ENCODE assay signal across 8 cellular contexts in the genomic region with DNA sequence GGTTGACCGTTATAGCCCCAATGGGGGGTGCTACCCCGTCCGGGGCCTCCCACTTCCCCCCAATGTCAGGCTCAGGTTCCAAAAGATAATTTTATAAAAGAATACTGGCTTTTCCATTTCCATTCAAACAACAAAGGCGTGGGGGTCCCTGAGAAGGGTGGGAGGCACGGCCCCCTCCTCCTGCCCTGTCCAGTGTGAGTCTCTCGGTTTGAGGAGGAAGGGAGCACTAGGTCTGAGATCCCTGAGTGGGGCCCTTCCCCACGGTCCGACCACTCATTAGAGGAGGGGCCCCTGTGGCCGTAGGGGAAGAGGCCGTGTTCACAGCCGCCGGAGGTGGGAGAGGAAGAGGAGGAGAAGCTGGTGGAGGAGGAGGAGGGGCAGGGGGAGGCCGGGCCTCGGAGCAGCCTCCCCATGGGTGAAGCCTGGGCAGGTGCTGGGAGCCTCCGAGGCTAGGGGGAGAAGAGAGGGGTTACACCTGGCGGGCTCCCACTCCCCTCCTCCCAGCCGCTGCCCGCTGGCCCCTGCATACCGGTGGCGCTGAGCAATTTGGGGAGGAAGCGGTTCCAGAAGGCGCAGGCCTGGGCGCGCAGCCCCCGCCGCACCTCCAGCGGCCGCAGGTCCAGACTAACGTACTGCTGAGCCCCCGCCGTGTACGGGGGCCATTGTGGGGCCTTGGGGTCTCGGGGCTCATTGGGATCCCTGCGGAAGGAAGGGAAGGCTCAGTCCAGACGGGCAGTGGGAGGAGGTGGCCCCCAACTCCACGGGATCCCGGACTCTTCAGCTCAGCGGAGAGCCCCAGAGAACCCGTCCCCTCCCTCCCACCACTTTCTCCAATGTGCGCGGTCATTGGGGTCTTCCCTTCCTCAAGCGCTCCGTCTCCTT. TPM values are rescaled to one million over a fixed set of nuclear protein-coding genes. Genes with fewer than 3 reads are reported as not detected.
A peak's percentile ranks its signal among the peaks of the same experiment; 100 is the strongest.
DNase-seq lines count a peak whose midpoint lies in the region; ATAC-seq and TF ChIP-seq lines count a peak whose summit lies in the region.

No MANE protein-coding gene starts in this region.

- no peak for ATAC-seq in GM21786 (IDR thresholded peaks at IDR 0.05; ENCODE audit: unreplicated experiment)
- ATAC-seq in GM19455 (IDR thresholded peaks at IDR 0.05; ENCODE audit: unreplicated experiment), result no peak

- peaks cover 33% of the 10 kb centered on the region for H3K4me1 Mint-ChIP-seq in osteocyte (ENCODE audit: unreplicated experiment)

- DNase-seq in D341Med (ENCODE audit: low spot score), result peak; percentile 18
- DNase-seq in OCI-M1 (lab: John Stamatoyannopoulos, UW), result peak; percentile 70
- no peak for DNase-seq in epithelial cell of proximal tubule (ENCODE audit: low read depth)
- DNase-seq in osteocyte (ENCODE audit: extremely low spot score, unreplicated experiment), result no peak
- DNase-seq in activated CD8-positive, alpha-beta memory T cell treated with anti-CD3 and anti-CD28 coated beads, Interleukin-2, amount 50 U/mL, for 4 hours, result no peak
- DNase-seq in AG08395 (ENCODE audit: low spot score), result no peak

- peak overlapping the region; percentile 70 for H3K4me3 ChIP-seq in epithelial cell of proximal tubule (ENCODE audit: low read depth, low read length)

- peak overlapping the region; percentile 94 for H3K27ac Mint-ChIP-seq in osteocyte (ENCODE audit: unreplicated experiment)

- no peak for TF ChIP-seq CTCF in epithelial cell of proximal tubule (conservative IDR thresholded peaks at IDR 0.05; ENCODE audit: low read depth, low read length)
- no peak for TF ChIP-seq CTCF in osteocyte (IDR thresholded peaks at IDR 0.05)

- H3K9me3 Mint-ChIP-seq in osteocyte (ENCODE audit: unreplicated experiment), result no peaks in the 10 kb centered on the region

- H3K27me3 Mint-ChIP-seq in osteocyte (ENCODE audit: unreplicated experiment), result peaks cover under 1% of the 10 kb centered on the region

- peaks cover 26% of the 10 kb centered on the region for H3K36me3 Mint-ChIP-seq in osteocyte (ENCODE audit: unreplicated experiment)

- H3K4me3 Mint-ChIP-seq in osteocyte (ENCODE audit: unreplicated experiment), result peak overlapping the region; percentile 86

RNA-seq across cellular contexts. Expression of a gene that starts 1.4 kb away (rescaled TPM):
- 0.58 and 4.3 TPM in 2 replicates for total RNA-seq in epithelial cell of proximal tubule
- 2.9 and 3.7 TPM in 2 replicates for total RNA-seq in osteocyte

RNA-seq across cellular contexts. Expression of a gene that starts 4.8 kb away (rescaled TPM):
- 0.51 and 3.3 TPM in 2 replicates for total RNA-seq in epithelial cell of proximal tubule
- total RNA-seq in osteocyte, result 1.5 and 2.2 TPM in 2 replicates

RNA-seq across cellular contexts. Expression of a gene that starts 16.0 kb away (rescaled TPM):
- total RNA-seq in epithelial cell of proximal tubule (83.3 and 154 TPM in 2 replicates), osteocyte (159 and 162 TPM in 2 replicates)

RNA-seq across cellular contexts. Expression of a gene that starts 23.7 kb away (rescaled TPM):
- 112 and 117 TPM in 2 replicates for total RNA-seq in epithelial cell of proximal tubule
- total RNA-seq in osteocyte, result 123 and 126 TPM in 2 replicates

RNA-seq across cellular contexts. Expression of a gene that starts 38.4 kb away (rescaled TPM):
- total RNA-seq in epithelial cell of proximal tubule (11.4 and 18.4 TPM in 2 replicates), osteocyte (32.1 and 32.4 TPM in 2 replicates)

Comparison
In these comparisons a context has a peak if more than half of its experiments do, and no peak if none do; other contexts are left out.
1. DNase-seq: peak in D341Med (single experiment) and OCI-M1 (single experiment); none in epithelial cell of proximal tubule (single experiment), osteocyte (single experiment), activated CD8-positive, alpha-beta memory T cell treated with anti-CD3 and anti-CD28 coated beads, Interleukin-2, amount 50 U/mL, for 4 hours (single experiment) and AG08395 (single experiment).